Comparison of ENCODE assay signal across 1 cellular context in genomic region chr3:127953092-127953491, GRCh38.
TF ChIP-seq lines count a peak whose summit lies in the region.

No MANE protein-coding gene starts in this region.

TF ChIP-seq in IMR-90, 13 proteins besides CTCF, POLR2A, EP300 and RAD21:
- TF ChIP-seq, protein P1, sequence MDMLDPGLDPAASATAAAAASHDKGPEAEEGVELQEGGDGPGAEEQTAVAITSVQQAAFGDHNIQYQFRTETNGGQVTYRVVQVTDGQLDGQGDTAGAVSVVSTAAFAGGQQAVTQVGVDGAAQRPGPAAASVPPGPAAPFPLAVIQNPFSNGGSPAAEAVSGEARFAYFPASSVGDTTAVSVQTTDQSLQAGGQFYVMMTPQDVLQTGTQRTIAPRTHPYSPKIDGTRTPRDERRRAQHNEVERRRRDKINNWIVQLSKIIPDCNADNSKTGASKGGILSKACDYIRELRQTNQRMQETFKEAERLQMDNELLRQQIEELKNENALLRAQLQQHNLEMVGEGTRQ (IDR thresholded peaks at IDR 0.05; ENCODE audit: low read depth, low read length) = no peak
- TF ChIP-seq MAFK (IDR thresholded peaks at IDR 0.05; ENCODE audit: low read depth, low read length) = no peak
- TF ChIP-seq MAZ (IDR thresholded peaks at IDR 0.05; ENCODE audit: borderline replicate concordance, low read depth, low read length) = no peak
- TF ChIP-seq CEBPB (IDR thresholded peaks at IDR 0.05; ENCODE audit: low read depth, low read length) = no peak
- TF ChIP-seq MXI1 (IDR thresholded peaks at IDR 0.05; ENCODE audit: borderline replicate concordance, low read depth, low read length) = no peak
- no peak for TF ChIP-seq RFX5 (IDR thresholded peaks at IDR 0.05; ENCODE audit: low read depth, low read length)
- no peak for TF ChIP-seq CHD1 (IDR thresholded peaks at IDR 0.05; ENCODE audit: low read depth, low read length)
- no peak for TF ChIP-seq FOS (IDR thresholded peaks at IDR 0.05; ENCODE audit: low read depth, low read length)
- no peak for TF ChIP-seq NFE2L2 (IDR thresholded peaks at IDR 0.05; ENCODE audit: low read depth, low read length)
- TF ChIP-seq SMC3 (IDR thresholded peaks at IDR 0.05; ENCODE audit: low read depth, low read length) = no peak
- no peak for TF ChIP-seq RCOR1 (IDR thresholded peaks at IDR 0.05; ENCODE audit: insufficient replicate concordance, low read length)
- TF ChIP-seq BHLHE40 (IDR thresholded peaks at IDR 0.05; ENCODE audit: low read depth, low read length) = no peak
- TF ChIP-seq, protein P2, sequence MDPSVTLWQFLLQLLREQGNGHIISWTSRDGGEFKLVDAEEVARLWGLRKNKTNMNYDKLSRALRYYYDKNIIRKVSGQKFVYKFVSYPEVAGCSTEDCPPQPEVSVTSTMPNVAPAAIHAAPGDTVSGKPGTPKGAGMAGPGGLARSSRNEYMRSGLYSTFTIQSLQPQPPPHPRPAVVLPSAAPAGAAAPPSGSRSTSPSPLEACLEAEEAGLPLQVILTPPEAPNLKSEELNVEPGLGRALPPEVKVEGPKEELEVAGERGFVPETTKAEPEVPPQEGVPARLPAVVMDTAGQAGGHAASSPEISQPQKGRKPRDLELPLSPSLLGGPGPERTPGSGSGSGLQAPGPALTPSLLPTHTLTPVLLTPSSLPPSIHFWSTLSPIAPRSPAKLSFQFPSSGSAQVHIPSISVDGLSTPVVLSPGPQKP (IDR thresholded peaks at IDR 0.05; ENCODE audit: borderline replicate concordance, low read depth, low read length) = no peak
